In genomic region chrX:1401611-1402430, GRCh38 we compare ENCODE assay signal across 2 cellular contexts.
A peak's percentile ranks its signal among the peaks of the same experiment; 100 is the strongest.
TF ChIP-seq lines count a peak whose summit lies in the region.

No MANE protein-coding gene starts in this region.

TF ChIP-seq in GM12878, 131 proteins besides CTCF, POLR2A, EP300 and RAD21:
- TF ChIP-seq SREBF2 (IDR thresholded peaks at IDR 0.05; ENCODE audit: low read length): no peak
- no peak for TF ChIP-seq RBBP5 (conservative IDR thresholded peaks at IDR 0.05)
- peak; percentile 36; the same call in 1 of the 2 replicates for TF ChIP-seq POLR2AphosphoS5 (IDR thresholded peaks at IDR 0.05; ENCODE audit: low read length)
- TF ChIP-seq, protein P1, sequence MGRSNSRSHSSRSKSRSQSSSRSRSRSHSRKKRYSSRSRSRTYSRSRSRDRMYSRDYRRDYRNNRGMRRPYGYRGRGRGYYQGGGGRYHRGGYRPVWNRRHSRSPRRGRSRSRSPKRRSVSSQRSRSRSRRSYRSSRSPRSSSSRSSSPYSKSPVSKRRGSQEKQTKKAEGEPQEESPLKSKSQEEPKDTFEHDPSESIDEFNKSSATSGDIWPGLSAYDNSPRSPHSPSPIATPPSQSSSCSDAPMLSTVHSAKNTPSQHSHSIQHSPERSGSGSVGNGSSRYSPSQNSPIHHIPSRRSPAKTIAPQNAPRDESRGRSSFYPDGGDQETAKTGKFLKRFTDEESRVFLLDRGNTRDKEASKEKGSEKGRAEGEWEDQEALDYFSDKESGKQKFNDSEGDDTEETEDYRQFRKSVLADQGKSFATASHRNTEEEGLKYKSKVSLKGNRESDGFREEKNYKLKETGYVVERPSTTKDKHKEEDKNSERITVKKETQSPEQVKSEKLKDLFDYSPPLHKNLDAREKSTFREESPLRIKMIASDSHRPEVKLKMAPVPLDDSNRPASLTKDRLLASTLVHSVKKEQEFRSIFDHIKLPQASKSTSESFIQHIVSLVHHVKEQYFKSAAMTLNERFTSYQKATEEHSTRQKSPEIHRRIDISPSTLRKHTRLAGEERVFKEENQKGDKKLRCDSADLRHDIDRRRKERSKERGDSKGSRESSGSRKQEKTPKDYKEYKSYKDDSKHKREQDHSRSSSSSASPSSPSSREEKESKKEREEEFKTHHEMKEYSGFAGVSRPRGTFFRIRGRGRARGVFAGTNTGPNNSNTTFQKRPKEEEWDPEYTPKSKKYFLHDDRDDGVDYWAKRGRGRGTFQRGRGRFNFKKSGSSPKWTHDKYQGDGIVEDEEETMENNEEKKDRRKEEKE (IDR thresholded peaks at IDR 0.05): no peak
TF ChIP-seq in GM12878: peak in this region for 1.

TF ChIP-seq in HepG2, 621 proteins besides CTCF, POLR2A, EP300 and RAD21:
- peak; percentile 95 for TF ChIP-seq AGO2 (optimal IDR thresholded peaks at IDR 0.05; ENCODE audit: low read depth, low read length)
- TF ChIP-seq RFXAP (CRISPR knock-in tag; IDR thresholded peaks at IDR 0.05; ENCODE audit: borderline replicate concordance): no peak
- no peak for TF ChIP-seq MATR3 (CRISPR knock-in tag; IDR thresholded peaks at IDR 0.05)
